7 cellular contexts compared by ENCODE assay signal in genomic region chr6:106134906-106135634, GRCh38. TPM values are rescaled to one million over a fixed set of nuclear protein-coding genes. Genes with fewer than 3 reads are reported as not detected.
DNase-seq lines count a peak whose midpoint lies in the region; ATAC-seq, FAIRE-seq and TF ChIP-seq lines count a peak whose summit lies in the region.

No MANE protein-coding gene starts in this region.

- H4K8ac ChIP-seq in IMR-90 (ENCODE audit: low read depth in 2 of 2, low read length in 2 of 2): 0 out of 4 replicates have a peak overlapping the region, but pooled peaks of 1 of the 2 experiments have one; percentile 13

- no peak overlapping the region for H3K18ac ChIP-seq in IMR-90 (ENCODE audit: low read depth, low read length)

- no peak overlapping the region for H3K4me3 Mint-ChIP-seq in astrocyte (ENCODE audit: unreplicated experiment)

- TF ChIP-seq POLR2A in IMR-90 (IDR thresholded peaks at IDR 0.05; ENCODE audit: low read depth, low read length): no peak

- POLR2A ChIA-PET in IMR-90 (lab: Charles Lee; ENCODE audit: unreplicated experiment): no interaction called here

- ATAC-seq in IMR-90 (ENCODE audit: low read depth): peak; percentile 54; the same call in 1 of the 2 replicates

- H2BK15ac ChIP-seq in IMR-90 (ENCODE audit: low read depth, low read length): peak overlapping the region; percentile 58; the same call in 1 of the 3 replicates

- peak overlapping the region; percentile 14; the same call in 1 of the 2 replicates for H2BK120ac ChIP-seq in IMR-90 (ENCODE audit: low read depth, low read length)

- intact Hi-C loops in IMR-90 (cut with micrococcal nuclease): no loop called here

- TF ChIP-seq RAD21 in IMR-90 (IDR thresholded peaks at IDR 0.05; ENCODE audit: low read length): no peak

- peaks cover 6% of the 10 kb centered on the region for H3K4me1 Mint-ChIP-seq in astrocyte (ENCODE audit: low read depth, unreplicated experiment)

- H3K56ac ChIP-seq in IMR-90 (ENCODE audit: extremely low read depth, insufficient read depth, low read length): no peak overlapping the region

- peaks cover 1% of the 10 kb centered on the region for H3K36me3 Mint-ChIP-seq in astrocyte (ENCODE audit: low read depth, unreplicated experiment)

- H2AFZ ChIP-seq in IMR-90 (replicated peaks; ENCODE audit: low read length, poor library complexity): peak overlapping the region; percentile 72
- H2AFZ ChIP-seq in astrocyte (ENCODE audit: low read depth, low read length): peak overlapping the region; percentile 35

- H3K9me1 ChIP-seq in IMR-90 (ENCODE audit: insufficient read depth, low read length): no peaks in the 10 kb centered on the region

- no peaks in the 10 kb centered on the region for H3K79me2 ChIP-seq in astrocyte (ENCODE audit: insufficient read depth, low read length)

- H3K27ac Mint-ChIP-seq in astrocyte (ENCODE audit: unreplicated experiment): no peak overlapping the region

- peak overlapping the region; percentile 76; the same call in 1 of the 2 replicates for H2AK5ac ChIP-seq in IMR-90 (ENCODE audit: low read depth, low read length)

- H3K27me3 ChIP-seq in IMR-90 (ENCODE audit: control insufficient read depth, insufficient read depth, low read length) (no peaks in the 10 kb centered on the region), astrocyte (ENCODE audit: insufficient read depth, low read length) (no peaks in the 10 kb centered on the region), mucosa of rectum (ENCODE audit: control insufficient read depth in 2 of 2, insufficient read depth in 2 of 2, low read length in 2 of 2) (no peaks in the 10 kb centered on the region)

- no peak overlapping the region for H4K5ac ChIP-seq in IMR-90 (ENCODE audit: low read depth, low read length)

- H3K9me3 ChIP-seq in IMR-90 (ENCODE audit: control insufficient read depth, insufficient read depth, low read length) (no peaks in the 10 kb centered on the region), astrocyte (ENCODE audit: insufficient read depth, low read depth, low read length) (no peaks in the 10 kb centered on the region), mucosa of rectum (ENCODE audit: control insufficient read depth in 2 of 2, low read length in 2 of 2) (no peaks in the 10 kb centered on the region)

- H3K23ac ChIP-seq in IMR-90 (ENCODE audit: low read depth, low read length): no peak overlapping the region

- no peak overlapping the region for H4K91ac ChIP-seq in IMR-90 (ENCODE audit: insufficient read depth, low read depth, low read length)

- no TSS peak for BruUV-seq in IMR-90 (replicated peaks; lab: Mats Ljungman, UMichigan)

- no peak overlapping the region for H3K27ac ChIP-seq in IMR-90 (ENCODE audit: insufficient read depth, low read length)
- no peak overlapping the region for H3K27ac ChIP-seq in astrocyte (ENCODE audit: low read depth, low read length)
- H3K27ac ChIP-seq in mucosa of rectum (ENCODE audit: low read depth in 2 of 2, low read length in 2 of 2): peak overlapping the region; percentile 73 to 74

- CTCF ChIA-PET in IMR-90 (lab: Yijun Ruan, JAX): no interaction called here

- no peaks in the 10 kb centered on the region for H3K79me1 ChIP-seq in IMR-90 (ENCODE audit: low read depth in 1 of 2, low read length in 2 of 2)

- H4K20me1 ChIP-seq in IMR-90 (ENCODE audit: insufficient read depth, low read length): no peaks in the 10 kb centered on the region
- H4K20me1 ChIP-seq in astrocyte (ENCODE audit: insufficient read depth, low read length): no peaks in the 10 kb centered on the region

- no peaks in the 10 kb centered on the region for H3K36me3 ChIP-seq in IMR-90 (ENCODE audit: control insufficient read depth, insufficient read depth, low read length)
- H3K36me3 ChIP-seq in astrocyte (ENCODE audit: insufficient read depth, low read length): no peaks in the 10 kb centered on the region
- no peaks in the 10 kb centered on the region for H3K36me3 ChIP-seq in mucosa of rectum (ENCODE audit: control insufficient read depth in 2 of 2, insufficient read depth in 2 of 2, low read length in 2 of 2)

- TF ChIP-seq CTCF in IMR-90 (conservative IDR thresholded peaks at IDR 0.05; ENCODE audit: low read depth, low read length) (no peak), astrocyte (IDR thresholded peaks at IDR 0.05; ENCODE audit: insufficient read depth, low read depth, low read length) (no peak)

- H3K14ac ChIP-seq in IMR-90 (replicated peaks; ENCODE audit: low read depth, low read length): peak overlapping the region; percentile 62; the same call in 1 of the 2 replicates

- peaks cover 7% of the 10 kb centered on the region for H3K4me1 ChIP-seq in IMR-90 (ENCODE audit: control insufficient read depth, insufficient read depth, low read length)
- H3K4me1 ChIP-seq in astrocyte (ENCODE audit: insufficient read depth, low read length): peaks cover 11% of the 10 kb centered on the region
- H3K4me1 ChIP-seq in mucosa of rectum (ENCODE audit: control insufficient read depth in 2 of 2, insufficient read depth in 2 of 2, low read length in 2 of 2): peaks cover 2 to 10% of the 10 kb centered on the region in 2 donors

- dilution Hi-C loops in IMR-90 (cut with HindIII; ENCODE audit: low sequenced_read_pairs, unreplicated experiment): no loop called here

- peaks cover 3% of the 10 kb centered on the region for H3K9me3 Mint-ChIP-seq in astrocyte (ENCODE audit: unreplicated experiment)

- in situ Hi-C loops in IMR-90 (cut with MboI; ENCODE audit: low sequenced_read_pairs): no loop called here

- 33% methylated on average over 5 of the region's 18 CpGs; no CpG with 5 or more reads in 1 of the 2 experiments for WGBS in IMR-90 (ENCODE audit: extremely low coverage in 2 of 2, insufficient read length in 1 of 2), 2 experiments

- peak overlapping the region; percentile 8; the same call in 1 of the 2 replicates for H3K4ac ChIP-seq in IMR-90 (ENCODE audit: low read depth, low read length)

- peak overlapping the region; percentile 64 for H2BK20ac ChIP-seq in IMR-90 (ENCODE audit: low read depth, low read length)

- DNase-seq in EH (ENCODE audit: low read depth) (peak; percentile 82), IMR-90 (no peak), astrocyte (ENCODE audit: low read depth) (peak; percentile 46), activated gamma-delta T cell treated with Interleukin-2 at 50 U/mL for 16 hours (no peak), dedifferentiated amniotic fluid mesenchymal stem cell (ENCODE audit: extremely low spot score) (no peak), DMS79 (lab: John Stamatoyannopoulos, UW) (no peak)

- peak overlapping the region; percentile 79 for H2AK9ac ChIP-seq in IMR-90 (replicated peaks; ENCODE audit: low read depth, low read length, poor library complexity)

- H3K9ac ChIP-seq in IMR-90 (ENCODE audit: low read depth, low read length): no peak overlapping the region
- no peak overlapping the region for H3K9ac ChIP-seq in astrocyte (ENCODE audit: low read length)
- no peak overlapping the region for H3K9ac ChIP-seq in mucosa of rectum (ENCODE audit: low read depth in 1 of 2, low read length in 2 of 2)

- H3K4me3 ChIP-seq in IMR-90 (ENCODE audit: insufficient read depth, low read depth, low read length) (no peak overlapping the region), astrocyte (ENCODE audit: insufficient read depth, low read depth, low read length) (no peak overlapping the region), mucosa of rectum (ENCODE audit: low read length in 2 of 2) (no peak overlapping the region)

- H3K27me3 Mint-ChIP-seq in astrocyte (ENCODE audit: low read depth, unreplicated experiment): no peaks in the 10 kb centered on the region

- no peak overlapping the region for H2BK5ac ChIP-seq in IMR-90 (ENCODE audit: low read depth, low read length, poor library complexity, severe bottlenecking)

- H3K4me2 ChIP-seq in IMR-90 (ENCODE audit: low read depth, low read length): no peak overlapping the region
- peak overlapping the region; percentile 60 for H3K4me2 ChIP-seq in astrocyte (ENCODE audit: low read length)

- no peak for FAIRE-seq in astrocyte (lab: Jason Lieb, UNC)

TF ChIP-seq in IMR-90, 13 proteins besides CTCF, POLR2A, EP300 and RAD21:
- TF ChIP-seq MAFK (IDR thresholded peaks at IDR 0.05; ENCODE audit: low read depth, low read length) (no peak), MAZ (IDR thresholded peaks at IDR 0.05; ENCODE audit: borderline replicate concordance, low read depth, low read length) (no peak), FOS (IDR thresholded peaks at IDR 0.05; ENCODE audit: low read depth, low read length) (no peak), MXI1 (IDR thresholded peaks at IDR 0.05; ENCODE audit: borderline replicate concordance, low read depth, low read length) (no peak), CEBPB (IDR thresholded peaks at IDR 0.05; ENCODE audit: low read depth, low read length) (no peak), CHD1 (IDR thresholded peaks at IDR 0.05; ENCODE audit: low read depth, low read length) (no peak), SMC3 (IDR thresholded peaks at IDR 0.05; ENCODE audit: low read depth, low read length) (no peak), ELK1 (IDR thresholded peaks at IDR 0.05; ENCODE audit: borderline replicate concordance, low read depth, low read length) (no peak), USF2 (IDR thresholded peaks at IDR 0.05; ENCODE audit: low read depth, low read length) (no peak), RCOR1 (IDR thresholded peaks at IDR 0.05; ENCODE audit: insufficient replicate concordance, low read length) (no peak), BHLHE40 (IDR thresholded peaks at IDR 0.05; ENCODE audit: low read depth, low read length) (no peak), RFX5 (IDR thresholded peaks at IDR 0.05; ENCODE audit: low read depth, low read length) (no peak), NFE2L2 (IDR thresholded peaks at IDR 0.05; ENCODE audit: low read depth, low read length) (no peak)
TF ChIP-seq in IMR-90: peak in this region for 0.

RNA-seq across cellular contexts. Expression of gene PRDM1, which starts 48.9 kb away (rescaled TPM):
- total RNA-seq in IMR-90 (2012; rRNA removed): 2.3 and 6.9 TPM in 2 replicates
- 3.0 and 3.9 TPM in 2 replicates for polyA plus RNA-seq in IMR-90 (2012; rRNA removed)
- 2.5 and 2.9 TPM in 2 replicates for polyA plus RNA-seq in IMR-90 (2012; cell fraction: cytosol; rRNA removed)
- 11.9 and 13.5 TPM in 2 replicates for polyA plus RNA-seq in IMR-90 (2012; cell fraction: nucleus; rRNA removed; ENCODE audit: low replicate concordance)
- total RNA-seq in astrocyte: 10.5 and 11.4 TPM in 2 replicates

Comparison
In these comparisons a context has a peak if more than half of its experiments do, and no peak if none do; other contexts are left out.
1. DNase-seq: peak in EH (single experiment) and astrocyte (single experiment); none in IMR-90 (single experiment), activated gamma-delta T cell treated with Interleukin-2 at 50 U/mL for 16 hours (single experiment), dedifferentiated amniotic fluid mesenchymal stem cell (single experiment) and DMS79 (single experiment).
2. H3K27ac ChIP-seq: peak in mucosa of rectum (2 of 2); none in IMR-90 (single experiment) and astrocyte (single experiment).